In genomic region chr1:53888716-53889115, GRCh38 we compare ENCODE assay signal across 1 cellular context.
TF ChIP-seq lines count a peak whose summit lies in the region.

No MANE protein-coding gene starts in this region.

TF ChIP-seq in IMR-90, 13 proteins besides CTCF, POLR2A, EP300 and RAD21:
- TF ChIP-seq NFE2L2 (IDR thresholded peaks at IDR 0.05; ENCODE audit: low read depth, low read length) (0 out of 2 replicates have a peak, but pooled peaks have one; percentile 6), RFX5 (IDR thresholded peaks at IDR 0.05; ENCODE audit: low read depth, low read length) (no peak)
